Comparison of ENCODE assay signal across 8 cellular contexts in genomic region chr7:66206116-66206908, GRCh38. TPM values are rescaled to one million over a fixed set of nuclear protein-coding genes. Genes with fewer than 3 reads are reported as not detected.
DNase-seq lines count a peak whose midpoint lies in the region; ATAC-seq, FAIRE-seq and TF ChIP-seq lines count a peak whose summit lies in the region.

No MANE protein-coding gene starts in this region.

- H3K9ac ChIP-seq in HepG2 (ENCODE audit: insufficient read depth, low read depth, low read length) = peak overlapping the region; percentile 95

- peak overlapping the region in 3 of 5 donors; percentile 51 to 87 (median 62) for H3K27ac ChIP-seq in adrenal gland
- H3K27ac ChIP-seq in HepG2 (ENCODE audit: extremely low read length, insufficient read depth, low read length) = no peak overlapping the region
- peak overlapping the region; percentile 76 for H3K27ac ChIP-seq in suprapubic skin

- TF ChIP-seq POLR2A in adrenal gland (IDR thresholded peaks at IDR 0.05) (no peak), HepG2 (IDR thresholded peaks at IDR 0.05; ENCODE audit: insufficient read depth in 1 of 2, low read depth in 2 of 2, low read length in 2 of 2) (no peak), suprapubic skin (IDR thresholded peaks at IDR 0.05) (no peak)

- H4K20me1 ChIP-seq in HepG2 (ENCODE audit: insufficient read depth, low read length) = no peaks in the 10 kb centered on the region

- H3K36me3 Mint-ChIP-seq in T-helper 1 cell treated with Interleukin-12 subunit alpha and Interleukin-12 subunit beta and Interleukin-4 antibody, amounts not matched to agents 30 μg/mL and 1 μg/mL, for 36 hours (ENCODE audit: low read depth) = peaks cover 3% of the 10 kb centered on the region

- H3K4me3 Mint-ChIP-seq in T-helper 1 cell treated with Interleukin-12 subunit alpha and Interleukin-12 subunit beta and Interleukin-4 antibody, amounts not matched to agents 30 μg/mL and 1 μg/mL, for 36 hours = peak overlapping the region; percentile 87

- peaks cover 13 to 25% of the 10 kb centered on the region in 2 donors for H3K4me1 ChIP-seq in adrenal gland (replicated peaks in 1 of 2)
- H3K4me1 ChIP-seq in HepG2 (ENCODE audit: insufficient read depth, low read length) = peaks cover 56% of the 10 kb centered on the region
- H3K4me1 ChIP-seq in suprapubic skin = peaks cover 31% of the 10 kb centered on the region

- no peaks in the 10 kb centered on the region for H3K36me3 ChIP-seq in adrenal gland (replicated peaks in 1 of 2)
- H3K36me3 ChIP-seq in HepG2 (replicated peaks in 1 of 2; ENCODE audit: control insufficient read depth in 1 of 2, insufficient read depth in 2 of 2, low read length in 2 of 2) = peaks cover 4 to 10% of the 10 kb centered on the region in 2 experiments; a peak in 3 of 5 replicates
- no peaks in the 10 kb centered on the region for H3K36me3 ChIP-seq in suprapubic skin

- H3K9me3 ChIP-seq in adrenal gland (replicated peaks in 1 of 3) = no peaks in the 10 kb centered on the region
- H3K9me3 ChIP-seq in HepG2 (ENCODE audit: low read length) = no peaks in the 10 kb centered on the region
- no peaks in the 10 kb centered on the region for H3K9me3 ChIP-seq in suprapubic skin

- TF ChIP-seq CTCF in adrenal gland (IDR thresholded peaks at IDR 0.05) (no peak), HepG2 (CRISPR knock-in tag; IDR thresholded peaks at IDR 0.05) (no peak), suprapubic skin (IDR thresholded peaks at IDR 0.05) (no peak)

- intact Hi-C loops in adrenal gland (cut with DNase I) (loop anchor here in 1 of 2 donors (10.0 kb wide), 1 partner anchor 62 kb away; no protein-coding TSS in a partner anchor), HepG2 (cut with micrococcal nuclease; ENCODE audit: unreplicated experiment) (loop anchor here (5.0 kb wide), 1 partner anchor 286 kb away; no protein-coding TSS in a partner anchor)

- CTCF ChIA-PET in HepG2 (lab: Yijun Ruan, JAX; ENCODE audit: low intra/inter-chr PET ratio, low total read pairs) = no interaction called here

- H3K79me2 ChIP-seq in HepG2 (ENCODE audit: insufficient read depth, low read length) = peaks cover 27% of the 10 kb centered on the region

- ATAC-seq in HepG2 = no peak

- 40 to 42% (median 41%) methylated on average over 12 of the region's 12 CpGs for WGBS in adrenal gland, 4 donors
- WGBS in HepG2 (ENCODE audit: low lambda C conversion rate) = 71% methylated on average over 12 of the region's 12 CpGs
- WGBS in suprapubic skin = 44% methylated on average over 12 of the region's 12 CpGs

- H3K9me3 Mint-ChIP-seq in T-helper 1 cell treated with Interleukin-12 subunit alpha and Interleukin-12 subunit beta and Interleukin-4 antibody, amounts not matched to agents 30 μg/mL and 1 μg/mL, for 36 hours = no peaks in the 10 kb centered on the region

- no peak for FAIRE-seq in HepG2 (lab: Jason Lieb, UNC)

- POLR2A ChIA-PET in HepG2 (lab: Yijun Ruan, JAX) = interaction anchor here (0.6 to 2.7 kb wide), 7 partner anchors 9 to 288 kb away, joined by 3 to 22 read pairs (median 7); partner anchors contain the start of gene CRCP

- peaks cover 31% of the 10 kb centered on the region for H3K27me3 Mint-ChIP-seq in T-helper 1 cell treated with Interleukin-12 subunit alpha and Interleukin-12 subunit beta and Interleukin-4 antibody, amounts not matched to agents 30 μg/mL and 1 μg/mL, for 36 hours (ENCODE audit: low read depth)

- H3K27me3 ChIP-seq in adrenal gland = no peaks in the 10 kb centered on the region
- no peaks in the 10 kb centered on the region; a peak in 1 of 5 replicates for H3K27me3 ChIP-seq in HepG2 (ENCODE audit: control insufficient read depth in 1 of 2, insufficient read depth in 2 of 2, low read length in 2 of 2)
- no peaks in the 10 kb centered on the region for H3K27me3 ChIP-seq in suprapubic skin

- DNase-seq in T-helper 1 cell (no peak), adrenal gland (peak in 2 of 7 donors; percentile 18 to 53), HepG2 (ENCODE audit: low spot score) (no peak), suprapubic skin (ENCODE audit: low spot score in 2 of 2) (peak in 1 of 2 donors; percentile 43), SHP77 (lab: John Stamatoyannopoulos, UW) (no peak), RKO (ENCODE audit: low spot score) (no peak)
- DNase-seq in stimulated activated CD4-positive, alpha-beta T cell treated with anti-CD3 and anti-CD28 coated beads, Interleukin-4, amount 100 ng/mL, for 4 hours = no peak

- H2AFZ ChIP-seq in HepG2 (ENCODE audit: low read length) = no peak overlapping the region

- in situ Hi-C loops in HepG2 (cut with HindIII; ENCODE audit: extremely low pct_ligation_motif_present, low pct_unique_long_range_greater_than_20kb) = no loop called here

- BruUV-seq in HepG2 (replicated peaks; lab: Mats Ljungman, UMichigan) = TSS peak; percentile 60

- H3K27ac Mint-ChIP-seq in T-helper 1 cell treated with Interleukin-12 subunit alpha and Interleukin-12 subunit beta and Interleukin-4 antibody, amounts not matched to agents 30 μg/mL and 1 μg/mL, for 36 hours = peak overlapping the region; percentile 41

- H3K4me3 ChIP-seq in adrenal gland = peak overlapping the region in 3 of 4 donors; percentile 82 to 99 (median 92)
- peak overlapping the region; percentile 94 to 99 (median 98) for H3K4me3 ChIP-seq in HepG2 (replicated peaks in 1 of 3; ENCODE audit: insufficient read depth in 1 of 3, low read depth in 2 of 3, low read length in 3 of 3)
- peak overlapping the region; percentile 90 for H3K4me3 ChIP-seq in suprapubic skin

- H3K4me1 Mint-ChIP-seq in T-helper 1 cell treated with Interleukin-12 subunit alpha and Interleukin-12 subunit beta and Interleukin-4 antibody, amounts not matched to agents 30 μg/mL and 1 μg/mL, for 36 hours (ENCODE audit: low read depth) = peaks cover 24% of the 10 kb centered on the region

- no peak for TF ChIP-seq EP300 in HepG2 (IDR thresholded peaks at IDR 0.05; ENCODE audit: low read depth in 2 of 2, low read length in 2 of 2)
- no peak for TF ChIP-seq EP300 in HepG2 (CRISPR knock-in tag; IDR thresholded peaks at IDR 0.05; ENCODE audit: borderline replicate concordance)
- TF ChIP-seq EP300 in suprapubic skin (IDR thresholded peaks at IDR 0.05) = no peak

- no peak for TF ChIP-seq RAD21 in HepG2 (CRISPR knock-in tag; IDR thresholded peaks at IDR 0.05)

- H3K4me2 ChIP-seq in HepG2 (ENCODE audit: low read depth, low read length) = peak overlapping the region; percentile 92

TF ChIP-seq in HepG2, 621 proteins besides CTCF, POLR2A, EP300 and RAD21:
- no peak for TF ChIP-seq NFIC (IDR thresholded peaks at IDR 0.05; ENCODE audit: low read length)
- TF ChIP-seq ZKSCAN1 (IDR thresholded peaks at IDR 0.05; ENCODE audit: low read length) = peak; percentile 89
- no peak for TF ChIP-seq ZSCAN21 (CRISPR knock-in tag; IDR thresholded peaks at IDR 0.05; ENCODE audit: borderline replicate concordance)
- TF ChIP-seq, protein P1, sequence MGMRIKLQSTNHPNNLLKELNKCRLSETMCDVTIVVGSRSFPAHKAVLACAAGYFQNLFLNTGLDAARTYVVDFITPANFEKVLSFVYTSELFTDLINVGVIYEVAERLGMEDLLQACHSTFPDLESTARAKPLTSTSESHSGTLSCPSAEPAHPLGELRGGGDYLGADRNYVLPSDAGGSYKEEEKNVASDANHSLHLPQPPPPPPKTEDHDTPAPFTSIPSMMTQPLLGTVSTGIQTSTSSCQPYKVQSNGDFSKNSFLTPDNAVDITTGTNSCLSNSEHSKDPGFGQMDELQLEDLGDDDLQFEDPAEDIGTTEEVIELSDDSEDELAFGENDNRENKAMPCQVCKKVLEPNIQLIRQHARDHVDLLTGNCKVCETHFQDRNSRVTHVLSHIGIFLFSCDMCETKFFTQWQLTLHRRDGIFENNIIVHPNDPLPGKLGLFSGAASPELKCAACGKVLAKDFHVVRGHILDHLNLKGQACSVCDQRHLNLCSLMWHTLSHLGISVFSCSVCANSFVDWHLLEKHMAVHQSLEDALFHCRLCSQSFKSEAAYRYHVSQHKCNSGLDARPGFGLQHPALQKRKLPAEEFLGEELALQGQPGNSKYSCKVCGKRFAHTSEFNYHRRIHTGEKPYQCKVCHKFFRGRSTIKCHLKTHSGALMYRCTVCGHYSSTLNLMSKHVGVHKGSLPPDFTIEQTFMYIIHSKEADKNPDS (CRISPR knock-in tag; IDR thresholded peaks at IDR 0.05) = 0 out of 2 replicates have a peak, but pooled peaks have one; percentile 42
- no peak for TF ChIP-seq PAWR (CRISPR knock-in tag; IDR thresholded peaks at IDR 0.05; ENCODE audit: borderline replicate concordance)
- TF ChIP-seq ARNTL (CRISPR knock-in tag; IDR thresholded peaks at IDR 0.05) = 0 out of 2 replicates have a peak, but pooled peaks have one; percentile 22

RNA-seq across cellular contexts. Expression of gene TPST1, which starts 1.2 kb away (rescaled TPM):
- total RNA-seq in adrenal gland (10 to 100 TPM; 23.9 to 70.2 (median 32.2) TPM), HepG2 (2016; rRNA removed; fragmentation: Illumina TruSeq; extraction: Trizol) (11.8 and 24.3 TPM in 2 replicates), suprapubic skin (10 to 100 TPM in 2 of 4 donors, 1 to 10 TPM in 2; 5.2 to 20.0 (median 8.2) TPM)
- polyA plus RNA-seq in adrenal gland (10 to 100 TPM in 1 of 3 donors, 1 to 10 TPM in 2; 6.8 to 22.3 (median 7.5) TPM), HepG2 (2011; rRNA removed) (34.1 and 35.0 TPM in 2 replicates)
- 45.8 and 49.7 TPM in 2 replicates for total RNA-seq in HepG2 (2016; cell fraction: cytosol; rRNA removed; fragmentation: Illumina TruSeq; extraction: Trizol; ENCODE audit: low read depth)
- total RNA-seq in HepG2 (2016; cell fraction: insoluble cytoplasmic fraction; rRNA removed; fragmentation: Illumina TruSeq; extraction: Trizol) = 14.5 and 23.4 TPM in 2 replicates
- 29.0 and 32.2 TPM in 2 replicates for total RNA-seq in HepG2 (2016; cell fraction: membrane; rRNA removed; fragmentation: Illumina TruSeq; extraction: Trizol)
- 32.2 and 33.4 TPM in 2 replicates for total RNA-seq in HepG2 (2016; cell fraction: nucleus; rRNA removed; fragmentation: Illumina TruSeq; extraction: Trizol)
- polyA plus RNA-seq in HepG2 (2011; cell fraction: cytosol; rRNA removed) = 21.1 and 29.0 TPM in 2 replicates
- polyA plus RNA-seq in HepG2 (2011; cell fraction: nucleus; rRNA removed) = 14.9 and 16.8 TPM in 2 replicates
- polyA plus RNA-seq in HepG2 (2012) = 19.1 and 32.8 TPM in 2 replicates
- 5.7 and 9.5 TPM in 2 replicates for polyA plus RNA-seq in HepG2 (2016; cell fraction: cytosol; fragmentation: Illumina TruSeq; extraction: Trizol; ENCODE audit: low read depth)
- polyA plus RNA-seq in HepG2 (2016; cell fraction: insoluble cytoplasmic fraction; fragmentation: Illumina TruSeq; extraction: Trizol; ENCODE audit: low read depth) = 14.3 and 14.7 TPM in 2 replicates
- 11.2 and 15.8 TPM in 2 replicates for polyA plus RNA-seq in HepG2 (2016; cell fraction: membrane; fragmentation: Illumina TruSeq; extraction: Trizol; ENCODE audit: low read depth)
- 31.5 and 33.9 TPM in 2 replicates for polyA plus RNA-seq in HepG2 (2016; cell fraction: nucleus; fragmentation: Illumina TruSeq; extraction: Trizol; ENCODE audit: insufficient read depth, low read depth)
- polyA minus RNA-seq in HepG2 (2011; rRNA and poly(A)+ RNA removed; ENCODE audit: low replicate concordance) = 6.5 and 39.5 TPM in 2 replicates
- polyA minus RNA-seq in HepG2 (2011; cell fraction: cytosol; rRNA and poly(A)+ RNA removed) = 26.0 and 29.6 TPM in 2 replicates
- 66.4 and 75.1 TPM in 2 replicates for polyA minus RNA-seq in HepG2 (2011; cell fraction: nucleus; rRNA and poly(A)+ RNA removed)
